In the genomic region with DNA sequence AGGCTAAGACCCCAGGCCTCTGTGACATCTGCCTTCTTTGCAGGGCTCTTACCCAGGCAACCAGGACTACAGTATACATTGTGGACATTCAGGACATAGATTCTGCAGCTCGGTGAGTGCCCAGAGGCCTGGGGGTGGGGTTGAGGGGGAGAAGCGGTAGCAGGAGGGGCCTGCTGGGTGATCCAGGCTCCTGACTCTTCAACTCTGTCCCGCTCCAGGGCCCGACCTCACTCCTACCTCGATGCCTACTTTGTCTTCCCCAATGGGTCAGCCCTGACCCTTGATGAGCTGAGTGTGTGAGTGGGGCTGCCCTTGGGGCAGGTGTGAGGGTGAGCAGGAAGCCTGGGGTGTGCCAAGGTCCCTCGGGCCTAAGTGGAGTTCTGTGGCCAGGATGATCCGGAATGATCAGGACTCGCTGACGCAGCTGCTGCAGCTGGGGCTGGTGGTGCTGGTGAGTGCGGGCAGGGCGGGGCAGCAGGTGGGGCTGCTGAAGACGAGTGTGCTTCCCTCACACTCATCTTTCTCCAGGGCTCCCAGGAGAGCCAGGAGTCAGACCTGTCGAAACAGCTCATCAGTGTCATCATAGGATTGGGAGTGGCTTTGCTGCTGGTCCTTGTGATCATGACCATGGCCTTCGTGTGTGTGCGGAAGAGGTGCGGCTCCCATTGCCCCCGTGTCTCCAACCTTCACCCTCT, we compare ENCODE assay signal across 19 cellular contexts. TPM values are rescaled to one million over a fixed set of nuclear protein-coding genes. Genes with fewer than 3 reads are reported as not detected.
"Had no signal": no experiment of that assay in that cellular context is flagged by ENCODE, and none has a peak within 500 bp of the region (broad histone marks: within the 10 kb centered on the region; RNA-seq: fewer than 3 reads in every experiment).

No MANE protein-coding gene starts in this region.

- DNase-seq: activated CD4-positive, alpha-beta T cell treated with anti-CD3 and anti-CD28 coated beads for 36 hours; activated CD8-positive, alpha-beta memory T cell treated with anti-CD3 and anti-CD28 coated beads, Interleukin-2, amount 50 U/mL, for 48 hours; activated CD8-positive, alpha-beta T cell treated with anti-CD3 and anti-CD28 coated beads for 36 hours; activated naive CD4-positive, alpha-beta T cell treated with Interleukin-2 at 50 U/mL for 16 hours; activated naive CD8-positive, alpha-beta T cell treated with anti-CD3 and anti-CD28 coated beads, Interleukin-2, amount 50 U/mL, for 24 hours; dorsolateral prefrontal cortex; esophagus squamous epithelium; foreskin fibroblast; head of caudate nucleus; left colon; naive thymus-derived CD4-positive, alpha-beta T cell; occipital lobe; right cardiac atrium; small intestine; T-helper 9 cell; tibial artery had no signal

- H3K27me3 ChIP-seq: ascending aorta, dorsolateral prefrontal cortex had no signal

- H3K4me1 ChIP-seq: ascending aorta, esophagus squamous epithelium, tibial artery had no signal

- H3K4me3 ChIP-seq: ascending aorta, dorsolateral prefrontal cortex, esophagus squamous epithelium, lung, tibial artery had no signal

- H3K36me3 ChIP-seq: ascending aorta, esophagus squamous epithelium, tibial artery had no signal

- H3K27ac ChIP-seq: ascending aorta, esophagus squamous epithelium, tibial artery, VCaP had no signal

RNA-seq across cellular contexts. Expression of a gene that starts 19.8 kb away (rescaled TPM):
- polyA plus RNA-seq: naive thymus-derived CD4-positive, alpha-beta T cell had no signal

RNA-seq across cellular contexts. Expression of a gene that starts 40.2 kb away (rescaled TPM):
- polyA plus RNA-seq: naive thymus-derived CD4-positive, alpha-beta T cell had no signal

RNA-seq across cellular contexts. Expression of a gene that starts 40.3 kb away (rescaled TPM):
- polyA plus RNA-seq: lung; naive thymus-derived CD4-positive, alpha-beta T cell; right cardiac atrium had no signal

RNA-seq across cellular contexts. Expression of a gene that starts 41.0 kb away (rescaled TPM):
- polyA plus RNA-seq: naive thymus-derived CD4-positive, alpha-beta T cell; right cardiac atrium had no signal
